2 cellular contexts compared by ENCODE assay signal in the genomic region with DNA sequence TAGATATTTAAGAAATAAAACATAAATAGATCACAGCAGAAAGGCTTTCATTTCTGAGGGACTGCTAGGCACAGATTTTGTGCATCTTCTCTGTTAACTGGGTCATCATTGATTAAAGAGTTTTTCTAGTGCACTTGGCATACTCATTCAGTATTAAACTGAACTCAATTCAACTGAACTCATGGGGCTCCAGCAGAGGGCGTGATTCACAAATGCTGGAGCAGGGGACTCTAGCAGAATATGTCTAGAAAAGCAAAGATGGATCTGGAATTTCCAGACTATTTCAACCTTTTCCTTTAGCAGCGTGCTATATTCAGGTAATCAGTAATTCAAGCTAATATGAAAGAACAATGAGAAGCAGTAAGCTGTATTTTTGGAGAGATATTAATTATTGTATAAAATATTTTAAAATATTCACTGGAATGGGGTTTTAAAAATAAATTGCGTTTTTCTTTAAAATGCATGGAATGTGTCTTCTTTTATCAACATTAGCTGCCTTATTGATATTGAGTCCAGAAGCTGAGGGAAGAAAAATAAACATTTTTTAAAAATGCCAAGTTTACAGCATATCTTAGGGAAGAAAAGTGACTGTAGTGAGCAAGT.
TF ChIP-seq lines count a peak whose summit lies in the region.

No MANE protein-coding gene starts in this region.

TF ChIP-seq in HCT116, 20 proteins besides CTCF, POLR2A, EP300 and RAD21 (continued from another document):
- TF ChIP-seq FOSL1 (IDR thresholded peaks at IDR 0.05; ENCODE audit: low read depth) (no peak), EGR1 (IDR thresholded peaks at IDR 0.05; ENCODE audit: low read depth) (no peak)

TF ChIP-seq in K562, 482 proteins besides CTCF, POLR2A, EP300 and RAD21 (continued from another document):
- no peak for TF ChIP-seq SFPQ (IDR thresholded peaks at IDR 0.05; ENCODE audit: low read depth, low read length)
- TF ChIP-seq FOXJ2 (tag; IDR thresholded peaks at IDR 0.05): no peak
- TF ChIP-seq U2AF1 (optimal IDR thresholded peaks at IDR 0.05; ENCODE audit: low read depth, low read length): no peak
- TF ChIP-seq DPF2 (IDR thresholded peaks at IDR 0.05): no peak
- no peak for TF ChIP-seq KAT7 (CRISPR knock-in tag; IDR thresholded peaks at IDR 0.05; ENCODE audit: borderline replicate concordance)
- TF ChIP-seq TCF7L2 (IDR thresholded peaks at IDR 0.05; ENCODE audit: low read depth, low read length): no peak
- TF ChIP-seq ESRRA (IDR thresholded peaks at IDR 0.05; ENCODE audit: borderline replicate concordance, low read depth): no peak
- TF ChIP-seq MLX (CRISPR knock-in tag; conservative IDR thresholded peaks at IDR 0.05): no peak
- TF ChIP-seq ZNF695 (CRISPR knock-in tag; IDR thresholded peaks at IDR 0.05): no peak
- no peak for TF ChIP-seq MITF (IDR thresholded peaks at IDR 0.05)
- no peak for TF ChIP-seq HNRNPH1 (optimal IDR thresholded peaks at IDR 0.05; ENCODE audit: low read depth, low read length)
- TF ChIP-seq SRSF1 (IDR thresholded peaks at IDR 0.05; ENCODE audit: low read depth, low read length): no peak
- no peak for TF ChIP-seq ZSCAN29 (IDR thresholded peaks at IDR 0.05)
- TF ChIP-seq MTA1 (IDR thresholded peaks at IDR 0.05; ENCODE audit: borderline replicate concordance): no peak
- TF ChIP-seq POLR3G (IDR thresholded peaks at IDR 0.05; ENCODE audit: extremely low read depth, insufficient read length, insufficient replicate concordance): no peak
- TF ChIP-seq TGIF2 (CRISPR knock-in tag; IDR thresholded peaks at IDR 0.05): no peak
- TF ChIP-seq, protein P1, sequence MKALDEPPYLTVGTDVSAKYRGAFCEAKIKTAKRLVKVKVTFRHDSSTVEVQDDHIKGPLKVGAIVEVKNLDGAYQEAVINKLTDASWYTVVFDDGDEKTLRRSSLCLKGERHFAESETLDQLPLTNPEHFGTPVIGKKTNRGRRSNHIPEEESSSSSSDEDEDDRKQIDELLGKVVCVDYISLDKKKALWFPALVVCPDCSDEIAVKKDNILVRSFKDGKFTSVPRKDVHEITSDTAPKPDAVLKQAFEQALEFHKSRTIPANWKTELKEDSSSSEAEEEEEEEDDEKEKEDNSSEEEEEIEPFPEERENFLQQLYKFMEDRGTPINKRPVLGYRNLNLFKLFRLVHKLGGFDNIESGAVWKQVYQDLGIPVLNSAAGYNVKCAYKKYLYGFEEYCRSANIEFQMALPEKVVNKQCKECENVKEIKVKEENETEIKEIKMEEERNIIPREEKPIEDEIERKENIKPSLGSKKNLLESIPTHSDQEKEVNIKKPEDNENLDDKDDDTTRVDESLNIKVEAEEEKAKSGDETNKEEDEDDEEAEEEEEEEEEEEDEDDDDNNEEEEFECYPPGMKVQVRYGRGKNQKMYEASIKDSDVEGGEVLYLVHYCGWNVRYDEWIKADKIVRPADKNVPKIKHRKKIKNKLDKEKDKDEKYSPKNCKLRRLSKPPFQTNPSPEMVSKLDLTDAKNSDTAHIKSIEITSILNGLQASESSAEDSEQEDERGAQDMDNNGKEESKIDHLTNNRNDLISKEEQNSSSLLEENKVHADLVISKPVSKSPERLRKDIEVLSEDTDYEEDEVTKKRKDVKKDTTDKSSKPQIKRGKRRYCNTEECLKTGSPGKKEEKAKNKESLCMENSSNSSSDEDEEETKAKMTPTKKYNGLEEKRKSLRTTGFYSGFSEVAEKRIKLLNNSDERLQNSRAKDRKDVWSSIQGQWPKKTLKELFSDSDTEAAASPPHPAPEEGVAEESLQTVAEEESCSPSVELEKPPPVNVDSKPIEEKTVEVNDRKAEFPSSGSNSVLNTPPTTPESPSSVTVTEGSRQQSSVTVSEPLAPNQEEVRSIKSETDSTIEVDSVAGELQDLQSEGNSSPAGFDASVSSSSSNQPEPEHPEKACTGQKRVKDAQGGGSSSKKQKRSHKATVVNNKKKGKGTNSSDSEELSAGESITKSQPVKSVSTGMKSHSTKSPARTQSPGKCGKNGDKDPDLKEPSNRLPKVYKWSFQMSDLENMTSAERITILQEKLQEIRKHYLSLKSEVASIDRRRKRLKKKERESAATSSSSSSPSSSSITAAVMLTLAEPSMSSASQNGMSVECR (CRISPR knock-in tag; IDR thresholded peaks at IDR 0.05): no peak
- TF ChIP-seq CAMTA2 (CRISPR knock-in tag; conservative IDR thresholded peaks at IDR 0.05): no peak
